ENCODE assay signal across 8 cellular contexts in genomic region chr21:34582506-34583150, GRCh38. TPM values are rescaled to one million over a fixed set of nuclear protein-coding genes. Genes with fewer than 3 reads are reported as not detected.
DNase-seq lines count a peak whose midpoint lies in the region; ATAC-seq and TF ChIP-seq lines count a peak whose summit lies in the region.

No MANE protein-coding gene starts in this region.

- no peak overlapping the region for H3K4me3 ChIP-seq in BJ (ENCODE audit: low read depth, low read length)
- no peak overlapping the region for H3K4me3 ChIP-seq in naive thymus-derived CD4-positive, alpha-beta T cell (ENCODE audit: low read length)

- intact Hi-C loops in naive thymus-derived CD4-positive, alpha-beta T cell (cut with micrococcal nuclease) = no loop called here

- H3K4me1 ChIP-seq in naive thymus-derived CD4-positive, alpha-beta T cell (ENCODE audit: control insufficient read depth in 2 of 2, insufficient read depth in 2 of 2, low read length in 2 of 2) = no peaks in the 10 kb centered on the region

- TF ChIP-seq CTCF in BJ (IDR thresholded peaks at IDR 0.05; ENCODE audit: insufficient read depth, low read depth, low read length) = peak; percentile 61

- no peaks in the 10 kb centered on the region for H3K36me3 ChIP-seq in BJ (ENCODE audit: control insufficient read depth, insufficient read depth, low read length)
- H3K36me3 ChIP-seq in naive thymus-derived CD4-positive, alpha-beta T cell (ENCODE audit: control insufficient read depth in 2 of 3, insufficient read depth in 3 of 3, low read length in 3 of 3) = no peaks in the 10 kb centered on the region

- H3K4me3 Mint-ChIP-seq in naive thymus-derived CD4-positive, alpha-beta T cell = no peak overlapping the region

- H3K27me3 ChIP-seq in BJ (ENCODE audit: control insufficient read depth, insufficient read depth, low read length) = no peaks in the 10 kb centered on the region
- H3K27me3 ChIP-seq in naive thymus-derived CD4-positive, alpha-beta T cell (ENCODE audit: control insufficient read depth in 2 of 2, insufficient read depth in 2 of 2, low read length in 2 of 2) = no peaks in the 10 kb centered on the region

- H3K27me3 Mint-ChIP-seq in naive thymus-derived CD4-positive, alpha-beta T cell = no peaks in the 10 kb centered on the region

- POLR2A ChIA-PET in BJ (lab: Charles Lee) = interaction anchor here (0.6 to 0.7 kb wide), 2 partner anchors 646 to 1681 kb away, joined by 4 to 8 read pairs; no protein-coding TSS in a partner anchor
- POLR2A ChIA-PET in naive thymus-derived CD4-positive, alpha-beta T cell (lab: Charles Lee) = no interaction called here

- H3K27ac Mint-ChIP-seq in naive thymus-derived CD4-positive, alpha-beta T cell = no peak overlapping the region

- H3K9me3 Mint-ChIP-seq in naive thymus-derived CD4-positive, alpha-beta T cell = peaks cover 0 to 23% (median 6%) of the 10 kb centered on the region in 11 donors

- CTCF ChIA-PET in BJ (lab: Yijun Ruan, JAX) = interaction anchor here (0.7 to 6.5 kb wide), 26 partner anchors 9 to 83 kb away, joined by 3 to 74 read pairs (median 6); partner anchors contain the start of gene KCNE1
- CTCF ChIA-PET in naive thymus-derived CD4-positive, alpha-beta T cell (lab: Charles Lee) = no interaction called here

- peak; percentile 69 for ATAC-seq in GM19395 (IDR thresholded peaks at IDR 0.05; ENCODE audit: unreplicated experiment)
- peak; percentile 72 for ATAC-seq in naive thymus-derived CD4-positive, alpha-beta T cell
- ATAC-seq in HG02759 (IDR thresholded peaks at IDR 0.05; ENCODE audit: unreplicated experiment) = no peak

- DNase-seq in BJ (ENCODE audit: low read depth) (no peak), NOMO-1 treated with dmso at 0.1 percent for 144 hours (lab: John Stamatoyannopoulos, UW; ENCODE audit: unreplicated experiment) (peak; percentile 32), epithelial cell of prostate (ENCODE audit: low read depth, low spot score) (peak; percentile 39), OCI-M2 (lab: John Stamatoyannopoulos, UW; ENCODE audit: unreplicated experiment) (no peak), T-helper 9 cell (no peak)
- DNase-seq in naive thymus-derived CD4-positive, alpha-beta T cell = no peak

- H3K9me3 ChIP-seq in naive thymus-derived CD4-positive, alpha-beta T cell (ENCODE audit: control insufficient read depth in 2 of 3, low read length in 3 of 3) = no peaks in the 10 kb centered on the region

- H3K27ac ChIP-seq in epithelial cell of prostate = peak overlapping the region; percentile 70
- H3K27ac ChIP-seq in naive thymus-derived CD4-positive, alpha-beta T cell (ENCODE audit: low read depth, low read length) = no peak overlapping the region

- H3K36me3 Mint-ChIP-seq in naive thymus-derived CD4-positive, alpha-beta T cell = peaks cover 0 to 10% (median 5%) of the 10 kb centered on the region in 5 donors

- H3K4me1 Mint-ChIP-seq in naive thymus-derived CD4-positive, alpha-beta T cell = peaks cover 6 to 19% (median 10%) of the 10 kb centered on the region in 7 donors

RNA-seq across cellular contexts. Expression of gene RCAN1, which starts 32.3 kb away (rescaled TPM):
- 56.2 and 91.8 TPM in 2 replicates for polyA plus RNA-seq in BJ (2011; rRNA removed)
- polyA minus RNA-seq in BJ (2011; rRNA and poly(A)+ RNA removed) = 51.5 and 70.0 TPM in 2 replicates
- 1 to 10 TPM; 3.0 to 8.1 (median 4.9) TPM for total RNA-seq in naive thymus-derived CD4-positive, alpha-beta T cell
- 10 to 100 TPM; 12.6 to 15.3 TPM for polyA plus RNA-seq in naive thymus-derived CD4-positive, alpha-beta T cell

Comparison
In these comparisons a context has a peak if more than half of its experiments do, and no peak if none do; other contexts are left out.
1. DNase-seq: peak in NOMO-1 treated with dmso at 0.1 percent for 144 hours (single experiment) and epithelial cell of prostate (single experiment); none in BJ (single experiment), naive thymus-derived CD4-positive, alpha-beta T cell (0 of 9), OCI-M2 (single experiment) and T-helper 9 cell (single experiment).